ENCODE assay signal across 8 cellular contexts in the genomic region with DNA sequence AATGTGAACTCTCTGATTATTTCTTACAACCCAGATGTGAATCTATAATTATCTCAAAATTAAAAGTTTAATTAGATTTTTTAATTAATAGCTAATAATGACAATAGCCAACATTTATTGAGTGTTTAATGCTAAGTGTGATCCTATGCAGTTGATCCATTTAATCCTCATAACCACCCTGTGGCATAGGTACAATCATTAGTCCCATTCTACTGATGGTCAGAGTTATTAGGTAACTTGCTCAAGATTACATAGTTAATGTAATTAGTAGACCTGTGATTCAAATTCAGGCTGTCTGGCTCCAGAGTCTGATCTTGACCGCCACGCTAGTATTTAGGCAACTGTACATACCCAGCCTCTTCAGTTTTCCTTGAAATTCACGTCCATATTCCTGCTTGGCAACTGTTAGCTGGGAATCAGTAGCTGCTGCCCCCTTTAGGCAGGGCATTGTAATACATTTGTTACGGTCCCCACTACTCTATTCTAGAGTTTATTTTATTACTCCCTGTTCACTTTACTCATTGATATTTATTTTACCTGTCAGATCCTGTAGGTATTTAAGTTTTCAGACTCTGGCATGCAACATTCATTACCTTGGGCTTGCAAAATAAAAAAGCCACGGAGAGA. TPM values are rescaled to one million over a fixed set of nuclear protein-coding genes. Genes with fewer than 3 reads are reported as not detected.
DNase-seq lines count a peak whose midpoint lies in the region; ATAC-seq and TF ChIP-seq lines count a peak whose summit lies in the region.

No MANE protein-coding gene starts in this region.

- peak in 2 of 4 donors; percentile 59 to 61 for ATAC-seq in psoas muscle
- no peak for ATAC-seq in HG03571 (IDR thresholded peaks at IDR 0.05; ENCODE audit: unreplicated experiment)
- no peak for ATAC-seq in naive thymus-derived CD4-positive, alpha-beta T cell

- intact Hi-C loops in psoas muscle (cut with DNase I), result no loop called here
- intact Hi-C loops in naive thymus-derived CD4-positive, alpha-beta T cell (cut with micrococcal nuclease), result no loop called here

- TF ChIP-seq CTCF in LNCAP (IDR thresholded peaks at IDR 0.05) (peak; percentile 56), chondrocyte (IDR thresholded peaks at IDR 0.05) (peak; percentile 74), psoas muscle (IDR thresholded peaks at IDR 0.05) (peak; percentile 51)

- 57 to 59% (median 58%) methylated on average over 5 of the region's 5 CpGs for WGBS in psoas muscle, 3 donors

- CTCF ChIA-PET in naive thymus-derived CD4-positive, alpha-beta T cell (lab: Charles Lee), result no interaction called here

- no peak overlapping the region for H3K4me3 ChIP-seq in psoas muscle
- no peak overlapping the region for H3K4me3 ChIP-seq in naive thymus-derived CD4-positive, alpha-beta T cell (ENCODE audit: low read length)

- no peak overlapping the region for H3K4me3 Mint-ChIP-seq in chondrocyte (ENCODE audit: unreplicated experiment)
- H3K4me3 Mint-ChIP-seq in naive thymus-derived CD4-positive, alpha-beta T cell, result no peak overlapping the region

- H3K36me3 Mint-ChIP-seq in chondrocyte (ENCODE audit: low read depth), result no peaks in the 10 kb centered on the region
- H3K36me3 Mint-ChIP-seq in naive thymus-derived CD4-positive, alpha-beta T cell, result peaks cover 0 to 3% (median 0%) of the 10 kb centered on the region in 5 donors

- no peaks in the 10 kb centered on the region for H3K4me1 ChIP-seq in psoas muscle
- no peaks in the 10 kb centered on the region for H3K4me1 ChIP-seq in naive thymus-derived CD4-positive, alpha-beta T cell (ENCODE audit: control insufficient read depth in 2 of 2, insufficient read depth in 2 of 2, low read length in 2 of 2)

- DNase-seq in SIG-M5 treated with dmso at 0.1 percent for 504 hours (lab: John Stamatoyannopoulos, UW; ENCODE audit: unreplicated experiment) (peak; percentile 12), SIG-M5 (lab: John Stamatoyannopoulos, UW) (no peak), chondrocyte (ENCODE audit: low spot score) (no peak), psoas muscle (no peak), T-helper 9 cell (no peak)
- DNase-seq in naive thymus-derived CD4-positive, alpha-beta T cell, result no peak

- H3K27me3 Mint-ChIP-seq in chondrocyte (ENCODE audit: low read depth), result peaks cover 14% of the 10 kb centered on the region
- H3K27me3 Mint-ChIP-seq in naive thymus-derived CD4-positive, alpha-beta T cell, result peaks cover 0 to 3% (median 1%) of the 10 kb centered on the region in 5 donors

- H3K36me3 ChIP-seq in psoas muscle (ENCODE audit: insufficient read depth in 1 of 2, low read depth in 1 of 2), result no peaks in the 10 kb centered on the region
- no peaks in the 10 kb centered on the region for H3K36me3 ChIP-seq in naive thymus-derived CD4-positive, alpha-beta T cell (ENCODE audit: control insufficient read depth in 2 of 3, insufficient read depth in 3 of 3, low read length in 3 of 3)

- H3K27ac Mint-ChIP-seq in chondrocyte (ENCODE audit: unreplicated experiment), result no peak overlapping the region
- H3K27ac Mint-ChIP-seq in naive thymus-derived CD4-positive, alpha-beta T cell, result no peak overlapping the region

- H3K27ac ChIP-seq in psoas muscle, result no peak overlapping the region
- H3K27ac ChIP-seq in naive thymus-derived CD4-positive, alpha-beta T cell (ENCODE audit: low read depth, low read length), result no peak overlapping the region

- POLR2A ChIA-PET in naive thymus-derived CD4-positive, alpha-beta T cell (lab: Charles Lee), result no interaction called here

- no peaks in the 10 kb centered on the region for H3K27me3 ChIP-seq in psoas muscle (ENCODE audit: insufficient read depth in 3 of 3, low read length in 2 of 3)
- no peaks in the 10 kb centered on the region for H3K27me3 ChIP-seq in naive thymus-derived CD4-positive, alpha-beta T cell (ENCODE audit: control insufficient read depth in 2 of 2, insufficient read depth in 2 of 2, low read length in 2 of 2)

- H3K9me3 ChIP-seq in psoas muscle, result peaks cover 12% of the 10 kb centered on the region
- H3K9me3 ChIP-seq in naive thymus-derived CD4-positive, alpha-beta T cell (ENCODE audit: control insufficient read depth in 2 of 3, low read length in 3 of 3), result no peaks in the 10 kb centered on the region

- no peaks in the 10 kb centered on the region for H3K4me1 Mint-ChIP-seq in chondrocyte (ENCODE audit: low read depth)
- H3K4me1 Mint-ChIP-seq in naive thymus-derived CD4-positive, alpha-beta T cell, result peaks cover 0 to under 1% (median 0%) of the 10 kb centered on the region in 7 donors

- no peaks in the 10 kb centered on the region for H3K9me3 Mint-ChIP-seq in chondrocyte (ENCODE audit: low read depth)
- H3K9me3 Mint-ChIP-seq in naive thymus-derived CD4-positive, alpha-beta T cell, result peaks cover 0 to 32% (median 6%) of the 10 kb centered on the region in 11 donors

RNA-seq across cellular contexts. Expression of gene TEC, which starts 20.6 kb away (rescaled TPM):
- total RNA-seq in chondrocyte (0.12 to 0.35 TPM (median 0.26 TPM) in 3 replicates), psoas muscle (1 to 10 TPM in 2 of 4 donors, under 1 TPM in 2; 0.91 to 2.0 (median 1.2) TPM)
- polyA plus RNA-seq in psoas muscle, result 1 to 10 TPM in 1 of 3 donors, under 1 TPM in 2; 0.80 to 1.2 (median 0.82) TPM
- 1 to 10 TPM; 2.1 to 5.8 (median 3.5) TPM for total RNA-seq in naive thymus-derived CD4-positive, alpha-beta T cell
- 1 to 10 TPM in 1 of 2 donors, under 1 TPM in 1; 0.91 to 2.0 TPM for polyA plus RNA-seq in naive thymus-derived CD4-positive, alpha-beta T cell

RNA-seq across cellular contexts. Expression of gene SLAIN2, which starts 51.1 kb away (rescaled TPM):
- total RNA-seq in chondrocyte (80.4 to 84.4 TPM (median 84.2 TPM) in 3 replicates), psoas muscle (100 to 1,000 TPM; 157 to 204 (median 191) TPM)
- polyA plus RNA-seq in psoas muscle, result 100 to 1,000 TPM in 1 of 3 donors, 10 to 100 TPM in 2; 69.5 to 203 (median 79.9) TPM
- total RNA-seq in naive thymus-derived CD4-positive, alpha-beta T cell, result 10 to 100 TPM; 53.2 to 87.5 (median 77.2) TPM
- polyA plus RNA-seq in naive thymus-derived CD4-positive, alpha-beta T cell, result 10 to 100 TPM; 17.8 to 24.4 TPM
